ENCODE assay signal across 34 cellular contexts in the genomic region with DNA sequence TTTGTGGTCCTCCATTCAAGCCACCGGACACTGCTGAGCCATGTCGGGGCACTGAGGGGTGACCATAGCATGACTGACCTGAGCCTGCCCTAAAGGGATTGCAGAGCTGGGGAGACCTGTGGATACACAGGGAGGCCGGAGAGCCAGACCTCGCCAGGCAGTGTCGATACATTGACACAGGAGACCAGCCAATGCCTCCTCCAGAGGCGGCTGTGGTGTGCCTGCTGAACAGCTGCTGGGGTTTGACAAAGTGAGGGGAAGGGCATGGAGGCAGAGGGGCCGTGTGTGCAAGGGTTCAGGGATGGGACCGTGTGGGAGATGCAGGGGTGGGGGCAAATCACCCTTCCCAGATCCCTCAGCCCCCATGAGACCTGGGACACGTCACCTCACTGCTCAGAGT. TPM values are rescaled to one million over a fixed set of nuclear protein-coding genes. Genes with fewer than 3 reads are reported as not detected.
"Had no signal": no experiment of that assay in that cellular context is flagged by ENCODE, and none has a peak within 500 bp of the region (broad histone marks: within the 10 kb centered on the region; RNA-seq: fewer than 3 reads in every experiment).

No MANE protein-coding gene starts in this region.

- H3K36me3 ChIP-seq: adrenal gland, WERI-Rb-1 had no signal

- DNase-seq: activated B cell treated with CpG ODN at 0.5 μM for 24 hours; activated CD4-positive, alpha-beta memory T cell treated with anti-CD3 and anti-CD28 coated beads for 36 hours; activated CD4-positive, alpha-beta T cell treated with anti-CD3 and anti-CD28 coated beads for 48 hours; activated CD8-positive, alpha-beta memory T cell treated with anti-CD3 and anti-CD28 coated beads, Interleukin-2, amount 10 ng/mL, durations not matched to agents 7 days and 5 days; activated CD8-positive, alpha-beta memory T cell treated with anti-CD3 and anti-CD28 coated beads, Interleukin-2, amount 50 U/mL, for 4 hours; activated CD8-positive, alpha-beta T cell treated with anti-CD3 and anti-CD28 coated beads, Interleukin-2, amount 10 ng/mL, durations not matched to agents 7 days and 5 days; activated effector memory CD4-positive, alpha-beta T cell treated with anti-CD3 and anti-CD28 coated beads, Interleukin-2, amount 50 U/mL, for 16 hours; activated naive CD4-positive, alpha-beta T cell treated with anti-CD3 and anti-CD28 coated beads for 36 hours; activated naive CD8-positive, alpha-beta T cell treated with anti-CD3 and anti-CD28 coated beads for 36 hours; activated naive CD8-positive, alpha-beta T cell treated with anti-CD3 and anti-CD28 coated beads, Interleukin-2, amount 50 U/mL, for 24 hours; activated T-cell treated with anti-CD3 and anti-CD28 coated beads, Interleukin-2, amount 50 U/mL, for 1 hour; activated T-cell treated with anti-CD3 and anti-CD28 coated beads, Interleukin-2, amount 50 U/mL, for 48 hours; adrenal gland; amygdala; body of pancreas; central memory CD4-positive, alpha-beta T cell; cerebellar nuclear complex; effector memory CD4-positive, alpha-beta T cell; endodermal cell; foreskin fibroblast; T-helper 1 cell; T-helper 17 cell; T1000; WERI-Rb-1 had no signal

- H3K4me1 Mint-ChIP-seq: activated B cell treated with CpG ODN at 0.5 μM for 24 hours; activated naive CD4-positive, alpha-beta T cell treated with anti-CD3 and anti-CD28 coated beads, Interleukin-2, amount 50 U/mL, for 24 hours; activated naive CD8-positive, alpha-beta T cell treated with anti-CD3 and anti-CD28 coated beads for 36 hours; activated naive CD8-positive, alpha-beta T cell treated with anti-CD3 and anti-CD28 coated beads, Interleukin-2, amount 50 U/mL, for 24 hours; endodermal cell; T-helper 17 cell had no signal

- ATAC-seq: activated CD4-positive, CD25-positive, alpha-beta regulatory T cell treated with anti-CD3 and anti-CD28 coated beads, Interleukin-2, amount 50 U/mL, for 24 hours; activated CD8-positive, alpha-beta T cell treated with anti-CD3 and anti-CD28 coated beads, Interleukin-2, amount 10 ng/mL, durations not matched to agents 7 days and 5 days; activated naive CD8-positive, alpha-beta T cell treated with anti-CD3 and anti-CD28 coated beads, Interleukin-2, amount 50 U/mL, for 24 hours; body of pancreas; T-helper 17 cell had no signal

- H3K4me3 ChIP-seq: adrenal gland, body of pancreas, coronary artery, dorsolateral prefrontal cortex had no signal

- H3K4me3 Mint-ChIP-seq: activated B cell treated with CpG ODN at 0.5 μM for 24 hours; activated CD4-positive, alpha-beta memory T cell treated with anti-CD3 and anti-CD28 coated beads for 36 hours; activated CD8-positive, alpha-beta memory T cell treated with anti-CD3 and anti-CD28 coated beads, Interleukin-2, amount 10 ng/mL, durations not matched to agents 7 days and 5 days; activated CD8-positive, alpha-beta T cell treated with anti-CD3 and anti-CD28 coated beads, Interleukin-2, amount 10 ng/mL, durations not matched to agents 7 days and 5 days; activated naive CD4-positive, alpha-beta T cell treated with anti-CD3 and anti-CD28 coated beads for 36 hours; activated naive CD4-positive, alpha-beta T cell treated with anti-CD3 and anti-CD28 coated beads, Interleukin-2, amount 50 U/mL, for 24 hours; activated naive CD8-positive, alpha-beta T cell treated with anti-CD3 and anti-CD28 coated beads for 36 hours; activated naive CD8-positive, alpha-beta T cell treated with anti-CD3 and anti-CD28 coated beads, Interleukin-2, amount 50 U/mL, for 24 hours; activated T-helper 1 cell treated with anti-CD3 and anti-CD28 coated beads, Interleukin-12 subunit alpha, Interleukin-12 subunit beta, Interleukin-2, Interleukin-4 antibody, amounts not matched to agents 30 ng/mL and 10 ng/mL and 1 ng/mL, durations not matched to agents 14 hours and 24 hours and 36 hours; dendritic cell treated with granulocyte-macrophage colony-stimulating factor and Interleukin-4, amounts not matched to agents 40 ng/mL and 50 ng/mL, for 4 days; endodermal cell; T-helper 17 cell; T-helper 2 cell treated with Interferon-gamma antibody and Interleukin-4, amounts not matched to agents 5 μg/mL and 100 μg/mL, for 36 hours had no signal

- H3K9me3 Mint-ChIP-seq: activated B cell treated with CpG ODN at 0.5 μM for 24 hours; activated CD4-positive, alpha-beta memory T cell treated with anti-CD3 and anti-CD28 coated beads for 36 hours; activated naive CD4-positive, alpha-beta T cell treated with anti-CD3 and anti-CD28 coated beads for 36 hours; activated naive CD4-positive, alpha-beta T cell treated with anti-CD3 and anti-CD28 coated beads, Interleukin-2, amount 50 U/mL, for 24 hours; activated naive CD8-positive, alpha-beta T cell treated with anti-CD3 and anti-CD28 coated beads for 36 hours; activated naive CD8-positive, alpha-beta T cell treated with anti-CD3 and anti-CD28 coated beads, Interleukin-2, amount 50 U/mL, for 24 hours; activated T-helper 1 cell treated with anti-CD3 and anti-CD28 coated beads, Interleukin-12 subunit alpha, Interleukin-12 subunit beta, Interleukin-2, Interleukin-4 antibody, amounts not matched to agents 30 ng/mL and 10 ng/mL and 1 ng/mL, durations not matched to agents 14 hours and 24 hours and 36 hours; activated T-helper 2 cell treated with anti-CD3 and anti-CD28 coated beads, Interferon-gamma antibody, Interleukin-2, Interleukin-4, amounts not matched to agents 10 μg/mL and 5 μg/mL and 100 μg/mL, durations not matched to agents 14 hours and 24 hours and 36 hours; dendritic cell treated with granulocyte-macrophage colony-stimulating factor and Interleukin-4, amounts not matched to agents 40 ng/mL and 50 ng/mL, for 4 days; endodermal cell; T-helper 2 cell treated with Interferon-gamma antibody and Interleukin-4, amounts not matched to agents 5 μg/mL and 100 μg/mL, for 36 hours had no signal

- H3K36me3 Mint-ChIP-seq: activated CD4-positive, alpha-beta memory T cell treated with anti-CD3 and anti-CD28 coated beads for 36 hours; activated CD8-positive, alpha-beta memory T cell treated with anti-CD3 and anti-CD28 coated beads, Interleukin-2, amount 10 ng/mL, durations not matched to agents 7 days and 5 days; activated naive CD4-positive, alpha-beta T cell treated with anti-CD3 and anti-CD28 coated beads, Interleukin-2, amount 50 U/mL, for 24 hours; activated naive CD8-positive, alpha-beta T cell treated with anti-CD3 and anti-CD28 coated beads for 36 hours had no signal

- H3K27ac ChIP-seq: adrenal gland, body of pancreas, coronary artery, WERI-Rb-1 had no signal

- H3K9me3 ChIP-seq: adrenal gland, body of pancreas had no signal

- H3K27me3 Mint-ChIP-seq: activated B cell treated with CpG ODN at 0.5 μM for 24 hours; activated naive CD8-positive, alpha-beta T cell treated with anti-CD3 and anti-CD28 coated beads for 36 hours had no signal

- H3K27me3 ChIP-seq: adrenal gland, body of pancreas, dorsolateral prefrontal cortex had no signal

- H3K4me1 ChIP-seq: adrenal gland, body of pancreas had no signal

- H3K27ac Mint-ChIP-seq: activated B cell treated with CpG ODN at 0.5 μM for 24 hours; activated CD4-positive, alpha-beta memory T cell treated with anti-CD3 and anti-CD28 coated beads for 36 hours; activated CD8-positive, alpha-beta memory T cell treated with anti-CD3 and anti-CD28 coated beads, Interleukin-2, amount 10 ng/mL, durations not matched to agents 7 days and 5 days; activated CD8-positive, alpha-beta T cell treated with anti-CD3 and anti-CD28 coated beads, Interleukin-2, amount 10 ng/mL, durations not matched to agents 7 days and 5 days; activated naive CD4-positive, alpha-beta T cell treated with anti-CD3 and anti-CD28 coated beads for 36 hours; activated naive CD4-positive, alpha-beta T cell treated with anti-CD3 and anti-CD28 coated beads, Interleukin-2, amount 50 U/mL, for 24 hours; activated naive CD8-positive, alpha-beta T cell treated with anti-CD3 and anti-CD28 coated beads for 36 hours; activated naive CD8-positive, alpha-beta T cell treated with anti-CD3 and anti-CD28 coated beads, Interleukin-2, amount 50 U/mL, for 24 hours; activated T-helper 1 cell treated with anti-CD3 and anti-CD28 coated beads, Interleukin-12 subunit alpha, Interleukin-12 subunit beta, Interleukin-2, Interleukin-4 antibody, amounts not matched to agents 30 ng/mL and 10 ng/mL and 1 ng/mL, durations not matched to agents 14 hours and 24 hours and 36 hours; activated T-helper 2 cell treated with anti-CD3 and anti-CD28 coated beads, Interferon-gamma antibody, Interleukin-2, Interleukin-4, amounts not matched to agents 10 μg/mL and 5 μg/mL and 100 μg/mL, durations not matched to agents 14 hours and 24 hours and 36 hours; endodermal cell; T-helper 17 cell; T-helper 2 cell treated with Interferon-gamma antibody and Interleukin-4, amounts not matched to agents 5 μg/mL and 100 μg/mL, for 36 hours had no signal

RNA-seq across cellular contexts. Expression of a gene that starts 48.0 kb away (rescaled TPM):
- total RNA-seq: activated B cell treated with CpG ODN at 0.5 μM for 24 hours; activated CD4-positive, alpha-beta memory T cell treated with anti-CD3 and anti-CD28 coated beads for 36 hours; activated CD8-positive, alpha-beta memory T cell treated with anti-CD3 and anti-CD28 coated beads for 36 hours; activated CD8-positive, alpha-beta memory T cell treated with anti-CD3 and anti-CD28 coated beads, Interleukin-2, amount 10 ng/mL, durations not matched to agents 7 days and 5 days; activated CD8-positive, alpha-beta T cell treated with anti-CD3 and anti-CD28 coated beads, Interleukin-2, amount 10 ng/mL, durations not matched to agents 7 days and 5 days; activated naive CD4-positive, alpha-beta T cell treated with anti-CD3 and anti-CD28 coated beads for 36 hours; activated naive CD8-positive, alpha-beta T cell treated with anti-CD3 and anti-CD28 coated beads for 36 hours; activated T-helper 1 cell treated with anti-CD3 and anti-CD28 coated beads, Interleukin-12 subunit alpha, Interleukin-12 subunit beta, Interleukin-2, Interleukin-4 antibody, amounts not matched to agents 30 ng/mL and 10 ng/mL and 1 ng/mL, durations not matched to agents 14 hours and 24 hours and 36 hours; activated T-helper 2 cell treated with anti-CD3 and anti-CD28 coated beads, Interferon-gamma antibody, Interleukin-2, Interleukin-4, amounts not matched to agents 10 μg/mL and 5 μg/mL and 100 μg/mL, durations not matched to agents 14 hours and 24 hours and 36 hours; epithelial cell of proximal tubule; T-helper 17 cell had no signal
